17 cellular contexts compared by ENCODE assay signal in genomic region chr6:3888153-3888957, GRCh38. TPM values are rescaled to one million over a fixed set of nuclear protein-coding genes. Genes with fewer than 3 reads are reported as not detected.
A peak's percentile ranks its signal among the peaks of the same experiment; 100 is the strongest.
DNase-seq lines count a peak whose midpoint lies in the region; ATAC-seq, FAIRE-seq and TF ChIP-seq lines count a peak whose summit lies in the region.
"Had no signal": no experiment of that assay in that cellular context is flagged by ENCODE, and none has a peak within 500 bp of the region (broad histone marks: within the 10 kb centered on the region; RNA-seq: fewer than 3 reads in every experiment).

No MANE protein-coding gene starts in this region.

- H3K4me1 ChIP-seq in PC-3 (ENCODE audit: insufficient read depth, low read length) = peaks cover 46% of the 10 kb centered on the region
- H3K4me1 ChIP-seq in transverse colon = peaks cover 0 to 25% (median 13%) of the 10 kb centered on the region in 4 donors
- H3K4me1 ChIP-seq in pancreas = peaks cover 0 to 9% (median 0%) of the 10 kb centered on the region in 3 donors
- H3K4me1 ChIP-seq: left lung, parathyroid adenoma had no signal

- peak; percentile 88 for ATAC-seq in PC-3
- no peak for ATAC-seq in stimulated activated naive CD8-positive, alpha-beta T cell treated with anti-CD3 and anti-CD28 coated beads, Interleukin-15, Interleukin-2, amounts not matched to agents 100 U/mL and 50 U/mL, for 24 hours
- no peak for ATAC-seq in stimulated activated memory B cell treated with anti-CD40 and anti-IgM and Interleukin-4, amounts not matched to agents 10 μg/mL and 1 μg/mL and 100 μg/mL, for 72 hours
- ATAC-seq in pancreas = no peak

- H3K4me2 ChIP-seq in PC-3 (ENCODE audit: low read length) = peak overlapping the region; percentile 67

- DNase-seq in PC-3 = peak; percentile 91
- peak; percentile 62 for DNase-seq in fibroblast of peridontal ligament (ENCODE audit: extremely low read depth)
- DNase-seq in nephron progenitor cell = no peak
- peak; percentile 34 for DNase-seq in transverse colon
- DNase-seq in stimulated activated naive CD8-positive, alpha-beta T cell treated with anti-CD3 and anti-CD28 coated beads, Interleukin-15, Interleukin-2, amounts not matched to agents 100 U/mL and 50 U/mL, for 24 hours = no peak
- no peak for DNase-seq in pancreas
- DNase-seq: activated B cell treated with CpG ODN at 0.5 μM for 24 hours; activated naive CD8-positive, alpha-beta T cell treated with anti-CD3 and anti-CD28 coated beads, Interleukin-2, amount 10 ng/mL, durations not matched to agents 7 days and 5 days; COR-L47; H7; left lung; NCI-H2029 treated with DMSO at 0.1 percent for 48 hours; NCI-H446 had no signal

- H3K4me3 ChIP-seq in PC-3 (ENCODE audit: low read length) (peak overlapping the region; percentile 25; the same call in 1 of the 2 replicates), transverse colon (no peak overlapping the region), pancreas (no peak overlapping the region)
- H3K4me3 ChIP-seq: left lung had no signal

- H3K9me2 ChIP-seq in PC-3 (replicated peaks; ENCODE audit: low read length) = no peaks in the 10 kb centered on the region

- H3K27me3 Mint-ChIP-seq in nephron progenitor cell (ENCODE audit: low read depth, poor library complexity) = peaks cover 20% of the 10 kb centered on the region
- no peaks in the 10 kb centered on the region for H3K27me3 Mint-ChIP-seq in stimulated activated memory B cell treated with anti-CD40 and anti-IgM and Interleukin-4, amounts not matched to agents 10 μg/mL and 1 μg/mL and 100 μg/mL, for 72 hours

- no peak for TF ChIP-seq EP300 in transverse colon (IDR thresholded peaks at IDR 0.05; ENCODE audit: low read depth)

- H3K79me2 ChIP-seq in PC-3 (ENCODE audit: low read length) = no peaks in the 10 kb centered on the region
- H3K79me2 ChIP-seq: parathyroid adenoma had no signal

- H3K36me3 ChIP-seq in PC-3 (ENCODE audit: low read depth, low read length) = no peaks in the 10 kb centered on the region
- no peaks in the 10 kb centered on the region for H3K36me3 ChIP-seq in transverse colon
- no peaks in the 10 kb centered on the region for H3K36me3 ChIP-seq in pancreas
- H3K36me3 ChIP-seq: left lung had no signal

- H3K27ac ChIP-seq in PC-3 (ENCODE audit: low read length) (peak overlapping the region; percentile 89), transverse colon (peak overlapping the region in 3 of 4 donors; percentile 9 to 48 (median 18)), pancreas (no peak overlapping the region)
- H3K27ac ChIP-seq: epithelial cell of prostate, left lung, parathyroid adenoma had no signal

- no peaks in the 10 kb centered on the region for H4K20me1 ChIP-seq in PC-3 (ENCODE audit: low read length)

- no peak overlapping the region for H2AFZ ChIP-seq in PC-3 (ENCODE audit: low read length)
- H2AFZ ChIP-seq: parathyroid adenoma had no signal

- CTCF ChIA-PET in PC-3 (lab: Charles Lee) = interaction anchor here (0.6 to 1.7 kb wide), 5 partner anchors 25 to 120 kb away, joined by 3 to 14 read pairs (median 3); no protein-coding TSS in a partner anchor

- in situ Hi-C loops in transverse colon (cut with MboI; ENCODE audit: low pct_ligation_motif_present in 1 of 4, low pct_unique_long_range_greater_than_20kb in 1 of 4, low sequenced_read_pairs in 3 of 4) = no loop called here

- H3K9me3 ChIP-seq in PC-3 (ENCODE audit: low read length) (no peaks in the 10 kb centered on the region), transverse colon (no peaks in the 10 kb centered on the region), pancreas (no peaks in the 10 kb centered on the region)
- H3K9me3 ChIP-seq: left lung had no signal

- H3K27ac Mint-ChIP-seq in nephron progenitor cell = peak overlapping the region; percentile 31
- no peak overlapping the region for H3K27ac Mint-ChIP-seq in stimulated activated memory B cell treated with anti-CD40 and anti-IgM and Interleukin-4, amounts not matched to agents 10 μg/mL and 1 μg/mL and 100 μg/mL, for 72 hours
- H3K27ac Mint-ChIP-seq: activated B cell treated with CpG ODN at 0.5 μM for 24 hours; activated naive CD8-positive, alpha-beta T cell treated with anti-CD3 and anti-CD28 coated beads, Interleukin-2, amount 10 ng/mL, durations not matched to agents 7 days and 5 days; activated T-helper 1 cell treated with anti-CD3 and anti-CD28 coated beads, Interleukin-12 subunit alpha, Interleukin-12 subunit beta, Interleukin-2, Interleukin-4 antibody, amounts not matched to agents 30 ng/mL and 10 ng/mL and 1 ng/mL, durations not matched to agents 14 hours and 24 hours and 36 hours had no signal

- H3K9ac ChIP-seq in PC-3 (ENCODE audit: low read length) = peak overlapping the region; percentile 55
- H3K9ac ChIP-seq: parathyroid adenoma had no signal

- H3K27me3 ChIP-seq in PC-3 (ENCODE audit: low read length) (no peaks in the 10 kb centered on the region), transverse colon (no peaks in the 10 kb centered on the region), pancreas (no peaks in the 10 kb centered on the region)
- H3K27me3 ChIP-seq: left lung had no signal

- no peaks in the 10 kb centered on the region for H3K36me3 Mint-ChIP-seq in nephron progenitor cell (ENCODE audit: low read depth)
- no peaks in the 10 kb centered on the region for H3K36me3 Mint-ChIP-seq in stimulated activated memory B cell treated with anti-CD40 and anti-IgM and Interleukin-4, amounts not matched to agents 10 μg/mL and 1 μg/mL and 100 μg/mL, for 72 hours
- H3K36me3 Mint-ChIP-seq: activated naive CD8-positive, alpha-beta T cell treated with anti-CD3 and anti-CD28 coated beads, Interleukin-2, amount 10 ng/mL, durations not matched to agents 7 days and 5 days had no signal

- no peak for TF ChIP-seq POLR2A in transverse colon (IDR thresholded peaks at IDR 0.05)

- H3F3A ChIP-seq in PC-3 (ENCODE audit: low read length, unreplicated experiment) = no peaks in the 10 kb centered on the region

- POLR2A ChIA-PET in PC-3 (lab: Charles Lee; ENCODE audit: unreplicated experiment) = interaction anchor here (0.5 to 0.7 kb wide), 3 partner anchors 24 to 1491 kb away, joined by 5 to 9 read pairs (median 7); no protein-coding TSS in a partner anchor

- intact Hi-C loops in PC-3 (cut with micrococcal nuclease) (loop anchor here (1.0 kb wide), 1 partner anchor 25 kb away; no protein-coding TSS in a partner anchor), transverse colon (cut with DNase I; ENCODE audit: low total_unique reads) (no loop called here), pancreas (cut with DNase I) (loop anchor here in 1 of 3 donors (10.0 kb wide), 1 partner anchor 144 kb away; no protein-coding TSS in a partner anchor)

- TF ChIP-seq CTCF in PC-3 (conservative IDR thresholded peaks at IDR 0.05; ENCODE audit: low read depth, low read length) = no peak
- TF ChIP-seq CTCF in nephron progenitor cell (IDR thresholded peaks at IDR 0.05) = no peak
- TF ChIP-seq CTCF in transverse colon (IDR thresholded peaks at IDR 0.05) = no peak
- no peak for TF ChIP-seq CTCF in pancreas (IDR thresholded peaks at IDR 0.05)

- BruUV-seq in PC-3 (replicated peaks; lab: Mats Ljungman, UMichigan) = TSS peak; percentile 89

- no peaks in the 10 kb centered on the region for H3K9me3 Mint-ChIP-seq in nephron progenitor cell
- no peaks in the 10 kb centered on the region for H3K9me3 Mint-ChIP-seq in stimulated activated memory B cell treated with anti-CD40 and anti-IgM and Interleukin-4, amounts not matched to agents 10 μg/mL and 1 μg/mL and 100 μg/mL, for 72 hours
- H3K9me3 Mint-ChIP-seq: activated B cell treated with CpG ODN at 0.5 μM for 24 hours; activated naive CD8-positive, alpha-beta T cell treated with anti-CD3 and anti-CD28 coated beads, Interleukin-2, amount 10 ng/mL, durations not matched to agents 7 days and 5 days; activated T-helper 1 cell treated with anti-CD3 and anti-CD28 coated beads, Interleukin-12 subunit alpha, Interleukin-12 subunit beta, Interleukin-2, Interleukin-4 antibody, amounts not matched to agents 30 ng/mL and 10 ng/mL and 1 ng/mL, durations not matched to agents 14 hours and 24 hours and 36 hours had no signal

- H3K4me3 Mint-ChIP-seq in nephron progenitor cell = no peak overlapping the region
- H3K4me3 Mint-ChIP-seq in stimulated activated memory B cell treated with anti-CD40 and anti-IgM and Interleukin-4, amounts not matched to agents 10 μg/mL and 1 μg/mL and 100 μg/mL, for 72 hours = no peak overlapping the region
- H3K4me3 Mint-ChIP-seq: activated B cell treated with CpG ODN at 0.5 μM for 24 hours; activated naive CD8-positive, alpha-beta T cell treated with anti-CD3 and anti-CD28 coated beads, Interleukin-2, amount 10 ng/mL, durations not matched to agents 7 days and 5 days; activated T-helper 1 cell treated with anti-CD3 and anti-CD28 coated beads, Interleukin-12 subunit alpha, Interleukin-12 subunit beta, Interleukin-2, Interleukin-4 antibody, amounts not matched to agents 30 ng/mL and 10 ng/mL and 1 ng/mL, durations not matched to agents 14 hours and 24 hours and 36 hours had no signal

- H3K4me1 Mint-ChIP-seq in nephron progenitor cell = peaks cover 24% of the 10 kb centered on the region
- H3K4me1 Mint-ChIP-seq in stimulated activated memory B cell treated with anti-CD40 and anti-IgM and Interleukin-4, amounts not matched to agents 10 μg/mL and 1 μg/mL and 100 μg/mL, for 72 hours = peaks cover 4% of the 10 kb centered on the region
- H3K4me1 Mint-ChIP-seq: activated B cell treated with CpG ODN at 0.5 μM for 24 hours; activated naive CD8-positive, alpha-beta T cell treated with anti-CD3 and anti-CD28 coated beads, Interleukin-2, amount 10 ng/mL, durations not matched to agents 7 days and 5 days had no signal

- FAIRE-seq in pancreas (lab: Jason Lieb, UNC) = no peak

- WGBS in transverse colon (ENCODE audit: low coverage in 1 of 2), 2 donors = 49 to 70% methylated on average over 2 to 15 of the region's 15 CpGs
- WGBS in pancreas, 2 donors = 78 to 82% methylated on average over 15 of the region's 15 CpGs

RNA-seq across cellular contexts. Expression of gene FAM50B, which starts 39.2 kb away (rescaled TPM):
- total RNA-seq in PC-3 (2014; rRNA removed) (8.3 and 10.2 TPM in 2 replicates), transverse colon (1 to 10 TPM in 3 of 4 donors, not detected in 1; 3.4 to 6.4 (median 5.2) TPM), pancreas (1 to 10 TPM; 3.6 to 8.7 (median 5.9) TPM)
- polyA plus RNA-seq in pancreas = 1 to 10 TPM; 4.1 to 9.7 TPM

Comparison
In these comparisons a context has a peak if more than half of its experiments do, and no peak if none do; other contexts are left out.
1. DNase-seq: peak in PC-3 (single experiment), fibroblast of peridontal ligament (single experiment) and transverse colon (single experiment); none in nephron progenitor cell (single experiment), stimulated activated naive CD8-positive, alpha-beta T cell treated with anti-CD3 and anti-CD28 coated beads, Interleukin-15, Interleukin-2, amounts not matched to agents 100 U/mL and 50 U/mL, for 24 hours (single experiment) and pancreas (0 of 6).
2. H3K27ac ChIP-seq: peak in PC-3 (single experiment) and transverse colon (3 of 4); none in pancreas (0 of 4).